Comparison of ENCODE assay signal across 10 cellular contexts in genomic region chr22:50532824-50533344, GRCh38. TPM values are rescaled to one million over a fixed set of nuclear protein-coding genes. Genes with fewer than 3 reads are reported as not detected.
A peak's percentile ranks its signal among the peaks of the same experiment; 100 is the strongest.
DNase-seq lines count a peak whose midpoint lies in the region; ATAC-seq and TF ChIP-seq lines count a peak whose summit lies in the region.
"Had no signal": no experiment of that assay in that cellular context is flagged by ENCODE, and none has a peak within 500 bp of the region (broad histone marks: within the 10 kb centered on the region; RNA-seq: fewer than 3 reads in every experiment).

No MANE protein-coding gene starts in this region.

- H3K9me3 Mint-ChIP-seq in brain: peaks cover 0 to 2% (median 0%) of the 10 kb centered on the region in 5 experiments
- H3K9me3 Mint-ChIP-seq in naive thymus-derived CD4-positive, alpha-beta T cell: no peaks in the 10 kb centered on the region

- peaks cover 2 to 7% of the 10 kb centered on the region in 2 donors for H3K4me1 ChIP-seq in naive thymus-derived CD4-positive, alpha-beta T cell (ENCODE audit: control insufficient read depth in 2 of 2, insufficient read depth in 2 of 2, low read length in 2 of 2)
- H3K4me1 ChIP-seq in A673 (ENCODE audit: insufficient read depth, low read length, poor library complexity, severe bottlenecking): peaks cover 17% of the 10 kb centered on the region

- H3K27me3 ChIP-seq in HL-60 (ENCODE audit: insufficient read depth, poor library complexity, severe bottlenecking): no peaks in the 10 kb centered on the region
- no peaks in the 10 kb centered on the region for H3K27me3 ChIP-seq in naive thymus-derived CD4-positive, alpha-beta T cell (ENCODE audit: control insufficient read depth in 2 of 2, insufficient read depth in 2 of 2, low read length in 2 of 2)
- peaks cover 23% of the 10 kb centered on the region for H3K27me3 ChIP-seq in A673 (replicated peaks; ENCODE audit: insufficient read depth, low read depth, low read length, poor library complexity)

- H3K36me3 Mint-ChIP-seq in brain: no peaks in the 10 kb centered on the region
- H3K36me3 Mint-ChIP-seq in naive thymus-derived CD4-positive, alpha-beta T cell: peaks cover 0 to 15% (median 0%) of the 10 kb centered on the region in 5 donors

- peaks cover 29% of the 10 kb centered on the region for H3K4me1 Mint-ChIP-seq in brain
- H3K4me1 Mint-ChIP-seq in naive thymus-derived CD4-positive, alpha-beta T cell: peaks cover 3 to 54% (median 21%) of the 10 kb centered on the region in 7 donors

- H3K4me3 ChIP-seq in HL-60 (replicated peaks; ENCODE audit: insufficient read depth, low read length): no peak overlapping the region
- H3K4me3 ChIP-seq in naive thymus-derived CD4-positive, alpha-beta T cell (ENCODE audit: low read length): no peak overlapping the region
- H3K4me3 ChIP-seq in A673 (ENCODE audit: low read depth, low read length, poor library complexity, severe bottlenecking): no peak overlapping the region

- H3K9me3 ChIP-seq in naive thymus-derived CD4-positive, alpha-beta T cell (ENCODE audit: control insufficient read depth in 2 of 3, low read length in 3 of 3): no peaks in the 10 kb centered on the region
- no peaks in the 10 kb centered on the region for H3K9me3 ChIP-seq in A673 (ENCODE audit: low read depth, low read length, poor library complexity, severe bottlenecking)
- H3K9me3 ChIP-seq: pancreas had no signal

- POLR2A ChIA-PET in naive thymus-derived CD4-positive, alpha-beta T cell (lab: Charles Lee): interaction anchor here (2.0 to 2.4 kb wide), 2 partner anchors 31 to 88 kb away, joined by 9 to 10 read pairs; partner anchors contain the start of gene SYCE3
- POLR2A ChIA-PET in A673 (lab: Charles Lee; ENCODE audit: low non-redundant PET): no interaction called here

- CTCF ChIA-PET in naive thymus-derived CD4-positive, alpha-beta T cell (lab: Charles Lee): interaction anchor here (1.2 kb wide), 1 partner anchor 30 kb away, joined by 4 read pairs; the partner anchor contains the start of gene SYCE3
- CTCF ChIA-PET in A673 (lab: Charles Lee): no interaction called here

- TF ChIP-seq CTCF in 22Rv1 (IDR thresholded peaks at IDR 0.05) (no peak), HL-60 (IDR thresholded peaks at IDR 0.05; ENCODE audit: insufficient read depth, low read length) (no peak), brain (conservative IDR thresholded peaks at IDR 0.05) (no peak), A673 (conservative IDR thresholded peaks at IDR 0.05; ENCODE audit: low read depth, low read length) (no peak)

- H3K27ac Mint-ChIP-seq in brain: peak overlapping the region in 1 of 5 experiments; percentile 45
- peak overlapping the region in 6 of 9 donors; percentile 51 to 100 (median 86) for H3K27ac Mint-ChIP-seq in naive thymus-derived CD4-positive, alpha-beta T cell

- BruUV-seq in A673 (replicated peaks; lab: Mats Ljungman, UMichigan): no TSS peak

- ATAC-seq in naive thymus-derived CD4-positive, alpha-beta T cell: no peak
- no peak for ATAC-seq in GM19351 (IDR thresholded peaks at IDR 0.05; ENCODE audit: unreplicated experiment)

- intact Hi-C loops in naive thymus-derived CD4-positive, alpha-beta T cell (cut with micrococcal nuclease): loop anchor here in 1 of 2 donors (10.0 kb wide), 1 partner anchor 568 kb away; the partner anchor contains the start of gene PIM3
- intact Hi-C loops in A673 (cut with micrococcal nuclease; ENCODE audit: unreplicated experiment): no loop called here

- DNase-seq in HL-60 (ENCODE audit: low read depth in 1 of 2, low spot score in 1 of 2) (no peak), A673 (ENCODE audit: low spot score) (no peak), AG08396 (ENCODE audit: low spot score) (no peak), HK-2 (ENCODE audit: unreplicated experiment) (no peak)
- no peak for DNase-seq in naive thymus-derived CD4-positive, alpha-beta T cell
- DNase-seq: COR-L47 had no signal

- H3K27ac ChIP-seq in 22Rv1 (peak overlapping the region; percentile 99), HL-60 (replicated peaks) (peak overlapping the region; percentile 99), A673 (ENCODE audit: low read depth, low read length, poor library complexity, severe bottlenecking) (no peak overlapping the region)
- no peak overlapping the region for H3K27ac ChIP-seq in naive thymus-derived CD4-positive, alpha-beta T cell (ENCODE audit: low read depth, low read length)

- peaks cover 93% of the 10 kb centered on the region for H3K27me3 Mint-ChIP-seq in brain
- H3K27me3 Mint-ChIP-seq in naive thymus-derived CD4-positive, alpha-beta T cell: peaks cover 0 to 5% (median 0%) of the 10 kb centered on the region in 5 donors

- H3K4me3 Mint-ChIP-seq in brain: peak overlapping the region; percentile 67 to 81 (median 76)
- H3K4me3 Mint-ChIP-seq in naive thymus-derived CD4-positive, alpha-beta T cell: peak overlapping the region; percentile 23 to 96 (median 68)

- H3K36me3 ChIP-seq in naive thymus-derived CD4-positive, alpha-beta T cell (ENCODE audit: control insufficient read depth in 2 of 3, insufficient read depth in 3 of 3, low read length in 3 of 3): no peaks in the 10 kb centered on the region
- H3K36me3 ChIP-seq in A673 (ENCODE audit: insufficient read depth, low read length, poor library complexity, severe bottlenecking): no peaks in the 10 kb centered on the region
- H3K36me3 ChIP-seq: pancreas had no signal

RNA-seq across cellular contexts. Expression of gene TYMP, which starts 3.1 kb away (rescaled TPM):
- polyA plus RNA-seq in brain (ENCODE audit: insufficient read depth, low read depth, low replicate concordance): 3.0 TPM
- 100 to 1,000 TPM in 2 of 5 experiments, 10 to 100 TPM in 1, 1 to 10 TPM in 2; 5.4 to 161 (median 20.4) TPM for total RNA-seq in naive thymus-derived CD4-positive, alpha-beta T cell
- polyA plus RNA-seq in naive thymus-derived CD4-positive, alpha-beta T cell: 1 to 10 TPM; 2.7 to 2.8 TPM
- 0.58 and 0.98 TPM in 2 replicates for total RNA-seq in A673 (2021)

RNA-seq across cellular contexts. Expression of gene SCO2, which starts 7.5 kb away (rescaled TPM):
- polyA plus RNA-seq in brain (ENCODE audit: insufficient read depth, low read depth, low replicate concordance): 0.80 TPM
- 10 to 100 TPM in 1 of 5 experiments, 1 to 10 TPM in 4; 2.2 to 12.0 (median 5.5) TPM for total RNA-seq in naive thymus-derived CD4-positive, alpha-beta T cell
- 1 to 10 TPM; 4.9 to 9.4 TPM for polyA plus RNA-seq in naive thymus-derived CD4-positive, alpha-beta T cell
- 0.44 and 5.4 TPM in 2 replicates for total RNA-seq in A673 (2021)

RNA-seq across cellular contexts. Expression of gene KLHDC7B, which starts 12.8 kb away (rescaled TPM):
- polyA plus RNA-seq in brain (ENCODE audit: insufficient read depth, low read depth, low replicate concordance): not detected
- 10 to 100 TPM in 1 of 5 experiments, 1 to 10 TPM in 4; 4.4 to 17.2 (median 6.8) TPM for total RNA-seq in naive thymus-derived CD4-positive, alpha-beta T cell
- 10 to 100 TPM in 1 of 2 donors, 1 to 10 TPM in 1; 7.8 to 10.0 TPM for polyA plus RNA-seq in naive thymus-derived CD4-positive, alpha-beta T cell
- total RNA-seq in A673 (2021): 1.4 and 1.6 TPM in 2 replicates

RNA-seq across cellular contexts. Expression of gene NCAPH2, which starts 24.9 kb away (rescaled TPM):
- 83.9 TPM for polyA plus RNA-seq in brain (ENCODE audit: insufficient read depth, low read depth, low replicate concordance)
- 100 to 1,000 TPM in 2 of 5 experiments, 10 to 100 TPM in 3; 74.3 to 135 (median 91.1) TPM for total RNA-seq in naive thymus-derived CD4-positive, alpha-beta T cell
- polyA plus RNA-seq in naive thymus-derived CD4-positive, alpha-beta T cell: 10 to 100 TPM; 37.8 to 46.6 TPM
- total RNA-seq in A673 (2021): 135 TPM in 2 replicates

RNA-seq across cellular contexts. Expression of gene LMF2, which starts 25.4 kb away (rescaled TPM):
- polyA plus RNA-seq in brain (ENCODE audit: insufficient read depth, low read depth, low replicate concordance): 68.1 TPM
- 100 to 1,000 TPM; 101 to 133 (median 118) TPM for total RNA-seq in naive thymus-derived CD4-positive, alpha-beta T cell
- 10 to 100 TPM; 15.0 to 25.5 TPM for polyA plus RNA-seq in naive thymus-derived CD4-positive, alpha-beta T cell
- total RNA-seq in A673 (2021): 79.2 and 79.3 TPM in 2 replicates

Comparison
In these comparisons a context has a peak if more than half of its experiments do, and no peak if none do; other contexts are left out.
1. H3K27ac ChIP-seq: peak in 22Rv1 (single experiment) and HL-60 (single experiment); none in naive thymus-derived CD4-positive, alpha-beta T cell (single experiment) and A673 (single experiment).